12 cellular contexts compared by ENCODE assay signal in the genomic region with DNA sequence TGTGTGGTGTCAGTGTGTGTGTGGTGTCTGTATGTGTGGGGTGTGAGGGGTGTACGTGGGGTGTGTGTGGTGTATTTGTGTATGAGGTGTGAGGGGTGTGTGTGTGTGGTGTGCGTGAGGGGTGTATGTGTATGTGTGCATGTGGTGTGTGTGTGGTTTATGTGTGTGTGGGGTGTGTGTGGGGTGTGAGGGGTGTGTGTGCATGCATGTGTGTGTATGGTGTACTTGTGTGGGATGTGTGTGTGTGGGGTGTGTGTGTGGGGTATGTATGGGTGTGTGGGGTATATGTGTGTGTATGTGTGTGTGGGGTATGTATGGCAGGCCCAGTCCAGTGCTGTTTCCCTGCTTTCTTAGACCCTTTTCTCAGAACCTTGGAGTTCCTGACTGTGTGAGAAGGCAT.
"Had no signal": no experiment of that assay in that cellular context is flagged by ENCODE, and none has a peak within 500 bp of the region (broad histone marks: within the 10 kb centered on the region; RNA-seq: fewer than 3 reads in every experiment).

No MANE protein-coding gene starts in this region.

- DNase-seq: activated B cell treated with CpG ODN at 0.5 μM for 24 hours; activated CD4-positive, alpha-beta T cell treated with anti-CD3 and anti-CD28 coated beads for 48 hours; activated naive CD4-positive, alpha-beta T cell treated with anti-CD3 and anti-CD28 coated beads, Interleukin-2, amount 50 U/mL, for 16 hours; central memory CD4-positive, alpha-beta T cell; effector CD8-positive, alpha-beta T cell; foreskin keratinocyte; glutamatergic neuron; ovary; stimulated activated CD4-positive, alpha-beta T cell treated with anti-CD3 and anti-CD28 coated beads, Interleukin-1b, Interleukin-23, amount 100 ng/mL, for 48 hours; tibial artery had no signal

- H3K27ac ChIP-seq: foreskin keratinocyte, neural progenitor cell, ovary, tibial artery had no signal

- H3K9ac ChIP-seq: neural progenitor cell had no signal

- H3K27me3 ChIP-seq: foreskin keratinocyte, neural progenitor cell, ovary had no signal

- H2AFZ ChIP-seq: neural progenitor cell had no signal

- H3K4me2 ChIP-seq: neural progenitor cell had no signal

- H3K9me3 ChIP-seq: ovary, tibial artery had no signal

- H3K36me3 ChIP-seq: neural progenitor cell, ovary, tibial artery had no signal

- H3K4me1 ChIP-seq: foreskin keratinocyte, tibial artery had no signal

- H3K4me3 ChIP-seq: coronary artery, neural progenitor cell, ovary, tibial artery had no signal

- ATAC-seq: foreskin keratinocyte had no signal
